1 cellular context compared by ENCODE assay signal in the genomic region with DNA sequence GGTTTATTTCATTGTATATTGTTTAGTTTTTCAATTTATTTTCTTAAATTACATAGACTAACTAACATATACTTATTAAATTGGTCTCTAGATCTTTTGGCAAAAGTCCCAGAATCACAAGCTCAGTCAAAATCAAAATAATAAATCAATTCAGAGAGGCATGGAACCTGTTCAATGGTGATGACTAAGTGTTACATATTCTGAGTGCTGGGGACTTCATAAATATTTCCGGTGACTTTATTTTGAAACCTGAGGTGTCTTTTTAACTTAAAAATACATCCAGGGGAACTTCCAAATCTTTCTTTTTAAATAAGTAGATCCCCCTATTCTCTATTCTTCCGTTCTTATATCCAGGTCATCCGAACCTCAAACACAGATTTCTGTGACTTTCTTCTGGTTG.
TF ChIP-seq lines count a peak whose summit lies in the region.

No MANE protein-coding gene starts in this region.

TF ChIP-seq in GM12878, 131 proteins besides CTCF, POLR2A, EP300 and RAD21 (continued from another document):
- TF ChIP-seq NKRF (conservative IDR thresholded peaks at IDR 0.05) (no peak), HDGF (IDR thresholded peaks at IDR 0.05) (no peak), GATAD2B (conservative IDR thresholded peaks at IDR 0.05; ENCODE audit: low read depth) (no peak), JUND (IDR thresholded peaks at IDR 0.05; ENCODE audit: low read depth, low read length) (no peak), SIN3A (IDR thresholded peaks at IDR 0.05; ENCODE audit: low read depth, low read length) (no peak), CUX1 (IDR thresholded peaks at IDR 0.05; ENCODE audit: insufficient replicate concordance, low read depth, low read length) (no peak)
